1 cellular context compared by ENCODE assay signal in genomic region chr17:14308965-14309879, GRCh38.
TF ChIP-seq lines count a peak whose summit lies in the region.

No MANE protein-coding gene starts in this region.

TF ChIP-seq in HepG2, 621 proteins besides CTCF, POLR2A, EP300 and RAD21 (continued from another document and continues in another):
- TF ChIP-seq ZNF562 (CRISPR knock-in tag; IDR thresholded peaks at IDR 0.05; ENCODE audit: borderline replicate concordance): no peak
- TF ChIP-seq SMAD1 (CRISPR knock-in tag; IDR thresholded peaks at IDR 0.05; ENCODE audit: borderline replicate concordance, low read depth): peak; percentile 71; the same call in 1 of the 2 replicates
- no peak for TF ChIP-seq SYNCRIP (IDR thresholded peaks at IDR 0.05; ENCODE audit: insufficient read depth, low read depth, low read length)
- no peak for TF ChIP-seq ELF4 (CRISPR knock-in tag; IDR thresholded peaks at IDR 0.05; ENCODE audit: borderline replicate concordance)
- 0 out of 2 replicates have a peak, but pooled peaks have one; percentile 73 for TF ChIP-seq ZNF839 (CRISPR knock-in tag; IDR thresholded peaks at IDR 0.05; ENCODE audit: borderline replicate concordance)
- no peak for TF ChIP-seq RORA (CRISPR knock-in tag; IDR thresholded peaks at IDR 0.05)
- TF ChIP-seq ZNF33B (CRISPR knock-in tag; IDR thresholded peaks at IDR 0.05): 0 out of 2 replicates have a peak, but pooled peaks have one; percentile 50
- no peak for TF ChIP-seq ZNF513 (CRISPR knock-in tag; conservative IDR thresholded peaks at IDR 0.05)
- no peak for TF ChIP-seq ZBTB49 (CRISPR knock-in tag; IDR thresholded peaks at IDR 0.05; ENCODE audit: borderline replicate concordance)
- peak; percentile 51; the same call in 1 of the 2 replicates for TF ChIP-seq MEIS2 (CRISPR knock-in tag; IDR thresholded peaks at IDR 0.05)
- no peak for TF ChIP-seq ZNF432 (CRISPR knock-in tag; IDR thresholded peaks at IDR 0.05; ENCODE audit: borderline replicate concordance)
- TF ChIP-seq HNRNPL (IDR thresholded peaks at IDR 0.05; ENCODE audit: low read depth, low read length): 0 out of 2 replicates have a peak, but pooled peaks have one; percentile 17
- TF ChIP-seq SOX13 (IDR thresholded peaks at IDR 0.05): no peak
- TF ChIP-seq SOX13 (CRISPR knock-in tag; conservative IDR thresholded peaks at IDR 0.05 in 1 of 2, IDR thresholded peaks at IDR 0.05 in 1 of 2): peak in 1 of 2 experiments; percentile 67; a peak in 2 of 4 replicates
- no peak for TF ChIP-seq PTBP1 (IDR thresholded peaks at IDR 0.05; ENCODE audit: low read depth, low read length, poor library complexity, severe bottlenecking)
- TF ChIP-seq RXRA (CRISPR knock-in tag; IDR thresholded peaks at IDR 0.05): peak; percentile 69
- TF ChIP-seq DBP (CRISPR knock-in tag; IDR thresholded peaks at IDR 0.05; ENCODE audit: not compliant biosample characterization): no peak
- TF ChIP-seq RFX5 (IDR thresholded peaks at IDR 0.05; ENCODE audit: low read depth, low read length): 0 out of 2 replicates have a peak, but pooled peaks have one; percentile 10
- peak; percentile 62 for TF ChIP-seq ZEB1 (IDR thresholded peaks at IDR 0.05; ENCODE audit: insufficient replicate concordance, low read depth)
- no peak for TF ChIP-seq ZNF3 (CRISPR knock-in tag; IDR thresholded peaks at IDR 0.05)
- no peak for TF ChIP-seq GABPA (IDR thresholded peaks at IDR 0.05; ENCODE audit: low read depth, low read length)
- peak; percentile 64 for TF ChIP-seq GABPA (CRISPR knock-in tag; IDR thresholded peaks at IDR 0.05; ENCODE audit: low read depth)
- TF ChIP-seq XRCC5 (optimal IDR thresholded peaks at IDR 0.05; ENCODE audit: low read length): peak; percentile 59
- peak; percentile 83; the same call in 1 of the 2 replicates for TF ChIP-seq ZNF607 (CRISPR knock-in tag; IDR thresholded peaks at IDR 0.05; ENCODE audit: borderline replicate concordance)
- TF ChIP-seq RBM39 (IDR thresholded peaks at IDR 0.05; ENCODE audit: low read depth, low read length, poor library complexity, severe bottlenecking): peak; percentile 80
- no peak for TF ChIP-seq CBX2 (IDR thresholded peaks at IDR 0.05; ENCODE audit: low read depth, low read length)
- peak; percentile 33; the same call in 1 of the 2 replicates for TF ChIP-seq CBX2 (CRISPR knock-in tag; IDR thresholded peaks at IDR 0.05; ENCODE audit: low read depth)
- 0 out of 2 replicates have a peak, but pooled peaks have one; percentile 51 for TF ChIP-seq ZNF724P (CRISPR knock-in tag; IDR thresholded peaks at IDR 0.05; ENCODE audit: borderline replicate concordance)
- TF ChIP-seq, protein P1, sequence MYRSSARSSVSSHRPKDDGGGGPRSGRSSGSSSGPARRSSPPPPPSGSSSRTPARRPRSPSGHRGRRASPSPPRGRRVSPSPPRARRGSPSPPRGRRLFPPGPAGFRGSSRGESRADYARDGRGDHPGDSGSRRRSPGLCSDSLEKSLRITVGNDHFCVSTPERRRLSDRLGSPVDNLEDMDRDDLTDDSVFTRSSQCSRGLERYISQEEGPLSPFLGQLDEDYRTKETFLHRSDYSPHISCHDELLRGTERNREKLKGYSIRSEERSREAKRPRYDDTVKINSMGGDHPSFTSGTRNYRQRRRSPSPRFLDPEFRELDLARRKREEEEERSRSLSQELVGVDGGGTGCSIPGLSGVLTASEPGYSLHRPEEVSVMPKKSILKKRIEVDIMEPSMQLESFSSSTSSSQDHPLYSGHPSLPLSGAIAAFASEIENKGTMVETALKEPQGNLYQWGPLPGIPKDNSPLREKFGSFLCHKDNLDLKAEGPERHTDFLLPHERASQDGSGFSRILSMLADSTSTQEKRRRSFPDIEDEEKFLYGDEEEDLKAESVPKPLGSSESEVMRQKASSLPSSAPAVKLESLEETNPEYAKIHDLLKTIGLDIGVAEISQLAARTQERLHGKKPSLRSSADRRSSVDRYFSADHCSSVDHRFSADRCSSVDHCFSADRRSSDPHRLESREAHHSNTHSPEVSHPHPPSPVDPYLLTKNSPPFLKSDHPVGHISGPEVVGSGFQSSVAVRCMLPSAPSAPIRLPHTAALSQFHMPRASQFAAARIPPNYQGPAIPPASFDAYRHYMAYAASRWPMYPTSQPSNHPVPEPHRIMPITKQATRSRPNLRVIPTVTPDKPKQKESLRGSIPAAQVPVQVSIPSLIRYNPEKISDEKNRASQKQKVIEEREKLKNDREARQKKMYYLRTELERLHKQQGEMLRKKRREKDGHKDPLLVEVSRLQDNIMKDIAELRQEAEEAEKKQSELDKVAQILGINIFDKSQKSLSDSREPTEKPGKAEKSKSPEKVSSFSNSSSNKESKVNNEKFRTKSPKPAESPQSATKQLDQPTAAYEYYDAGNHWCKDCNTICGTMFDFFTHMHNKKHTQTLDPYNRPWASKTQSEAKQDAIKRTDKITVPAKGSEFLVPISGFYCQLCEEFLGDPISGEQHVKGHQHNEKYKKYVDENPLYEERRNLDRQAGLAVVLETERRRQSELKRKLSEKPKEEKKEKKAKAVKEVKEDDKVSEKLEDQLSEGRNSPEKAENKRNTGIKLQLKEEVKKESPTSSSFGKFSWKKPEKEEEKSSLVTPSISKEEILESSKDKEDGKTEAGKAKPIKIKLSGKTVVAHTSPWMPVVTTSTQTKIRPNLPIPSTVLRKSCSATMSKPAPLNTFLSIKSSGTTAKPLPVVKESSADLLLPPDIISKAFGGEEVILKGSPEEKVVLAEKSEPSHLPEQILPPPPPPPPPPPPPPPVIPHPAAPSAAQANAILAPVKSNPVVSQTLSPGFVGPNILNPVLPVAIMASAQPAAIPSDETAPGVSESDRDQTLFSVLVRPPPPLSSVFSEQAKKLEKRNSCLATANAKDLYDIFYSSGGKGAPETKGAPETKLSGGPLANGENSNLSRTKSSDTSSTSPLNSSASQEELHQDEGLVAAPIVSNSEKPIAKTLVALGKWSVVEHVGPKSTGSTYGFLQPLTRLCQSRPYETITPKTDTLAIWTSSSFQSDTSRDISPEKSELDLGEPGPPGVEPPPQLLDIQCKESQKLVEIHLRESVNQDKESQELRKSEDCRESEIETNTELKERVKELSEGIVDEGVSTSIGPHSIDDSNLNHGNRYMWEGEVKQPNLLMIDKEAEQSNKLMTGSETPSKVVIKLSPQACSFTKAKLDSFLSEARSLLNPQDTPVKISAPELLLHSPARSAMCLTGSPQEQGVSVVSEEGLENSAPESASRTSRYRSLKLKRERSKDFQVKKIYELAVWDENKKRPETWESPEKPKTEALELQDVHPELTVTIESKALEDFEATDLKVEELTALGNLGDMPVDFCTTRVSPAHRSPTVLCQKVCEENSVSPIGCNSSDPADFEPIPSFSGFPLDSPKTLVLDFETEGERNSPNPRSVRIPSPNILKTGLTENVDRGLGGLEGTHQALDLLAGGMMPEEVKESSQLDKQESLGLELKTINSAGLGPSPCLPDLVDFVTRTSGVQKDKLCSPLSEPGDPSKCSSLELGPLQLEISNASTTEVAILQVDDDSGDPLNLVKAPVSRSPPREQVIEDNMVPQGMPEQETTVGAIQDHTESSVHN (CRISPR knock-in tag; IDR thresholded peaks at IDR 0.05): no peak
- no peak for TF ChIP-seq ZNF615 (CRISPR knock-in tag; IDR thresholded peaks at IDR 0.05; ENCODE audit: borderline replicate concordance)
- TF ChIP-seq THYN1 (CRISPR knock-in tag; IDR thresholded peaks at IDR 0.05; ENCODE audit: borderline replicate concordance, low read depth): no peak
- TF ChIP-seq ZSCAN20 (CRISPR knock-in tag; IDR thresholded peaks at IDR 0.05; ENCODE audit: borderline replicate concordance): no peak
- peak; percentile 80 for TF ChIP-seq ERF (CRISPR knock-in tag; IDR thresholded peaks at IDR 0.05)
- TF ChIP-seq BRCA1 (CRISPR knock-in tag; IDR thresholded peaks at IDR 0.05): peak; percentile 71
- TF ChIP-seq HNRNPK (IDR thresholded peaks at IDR 0.05; ENCODE audit: low read depth, low read length, poor library complexity, severe bottlenecking): peak; percentile 75
- TF ChIP-seq PRPF4 (IDR thresholded peaks at IDR 0.05; ENCODE audit: low read depth, low read length, poor library complexity, severe bottlenecking): no peak
- TF ChIP-seq FOXM1 (CRISPR knock-in tag; IDR thresholded peaks at IDR 0.05): 0 out of 2 replicates have a peak, but pooled peaks have one; percentile 63
- TF ChIP-seq KAT8 (CRISPR knock-in tag; IDR thresholded peaks at IDR 0.05): 0 out of 2 replicates have a peak, but pooled peaks have one; percentile 10
- peak; percentile 65; the same call in 1 of the 2 replicates for TF ChIP-seq IRF2 (CRISPR knock-in tag; IDR thresholded peaks at IDR 0.05)
- TF ChIP-seq, protein P2, sequence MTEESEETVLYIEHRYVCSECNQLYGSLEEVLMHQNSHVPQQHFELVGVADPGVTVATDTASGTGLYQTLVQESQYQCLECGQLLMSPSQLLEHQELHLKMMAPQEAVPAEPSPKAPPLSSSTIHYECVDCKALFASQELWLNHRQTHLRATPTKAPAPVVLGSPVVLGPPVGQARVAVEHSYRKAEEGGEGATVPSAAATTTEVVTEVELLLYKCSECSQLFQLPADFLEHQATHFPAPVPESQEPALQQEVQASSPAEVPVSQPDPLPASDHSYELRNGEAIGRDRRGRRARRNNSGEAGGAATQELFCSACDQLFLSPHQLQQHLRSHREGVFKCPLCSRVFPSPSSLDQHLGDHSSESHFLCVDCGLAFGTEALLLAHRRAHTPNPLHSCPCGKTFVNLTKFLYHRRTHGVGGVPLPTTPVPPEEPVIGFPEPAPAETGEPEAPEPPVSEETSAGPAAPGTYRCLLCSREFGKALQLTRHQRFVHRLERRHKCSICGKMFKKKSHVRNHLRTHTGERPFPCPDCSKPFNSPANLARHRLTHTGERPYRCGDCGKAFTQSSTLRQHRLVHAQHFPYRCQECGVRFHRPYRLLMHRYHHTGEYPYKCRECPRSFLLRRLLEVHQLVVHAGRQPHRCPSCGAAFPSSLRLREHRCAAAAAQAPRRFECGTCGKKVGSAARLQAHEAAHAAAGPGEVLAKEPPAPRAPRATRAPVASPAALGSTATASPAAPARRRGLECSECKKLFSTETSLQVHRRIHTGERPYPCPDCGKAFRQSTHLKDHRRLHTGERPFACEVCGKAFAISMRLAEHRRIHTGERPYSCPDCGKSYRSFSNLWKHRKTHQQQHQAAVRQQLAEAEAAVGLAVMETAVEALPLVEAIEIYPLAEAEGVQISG (CRISPR knock-in tag; IDR thresholded peaks at IDR 0.05): peak; percentile 65; the same call in 1 of the 2 replicates
- TF ChIP-seq ZHX1 (CRISPR knock-in tag; IDR thresholded peaks at IDR 0.05; ENCODE audit: low read depth): peak; percentile 44; the same call in 1 of the 2 replicates
- peak; percentile 50 for TF ChIP-seq ZNF781 (CRISPR knock-in tag; IDR thresholded peaks at IDR 0.05; ENCODE audit: borderline replicate concordance, not compliant biosample characterization)
- peak; percentile 70; the same call in 1 of the 2 replicates for TF ChIP-seq ZFP37 (CRISPR knock-in tag; IDR thresholded peaks at IDR 0.05; ENCODE audit: borderline replicate concordance)
- 0 out of 3 replicates have a peak, but pooled peaks have one; percentile 83 for TF ChIP-seq MXI1 (IDR thresholded peaks at IDR 0.05; ENCODE audit: borderline replicate concordance, low read depth, low read length)
